In genomic region chr6:163602851-163603250, GRCh38 we compare ENCODE assay signal across 25 cellular contexts.
A peak's percentile ranks its signal among the peaks of the same experiment; 100 is the strongest.
DNase-seq lines count a peak whose midpoint lies in the region; ATAC-seq, FAIRE-seq and TF ChIP-seq lines count a peak whose summit lies in the region.
"Had no signal": no experiment of that assay in that cellular context is flagged by ENCODE, and none has a peak within 500 bp of the region (broad histone marks: within the 10 kb centered on the region; RNA-seq: fewer than 3 reads in every experiment).

No MANE protein-coding gene starts in this region.

- no peak for DNase-seq in K562 (ENCODE audit: extremely low read depth in 1 of 4, low spot score in 3 of 4)
- no peak for DNase-seq in nephron progenitor cell
- no peak for DNase-seq in vagina (ENCODE audit: extremely low spot score in 2 of 2)
- no peak for DNase-seq in DMS79 (lab: John Stamatoyannopoulos, UW)
- DNase-seq: 8988T; ACHN; BE2C; C1 segment of cervical spinal cord; CD4-positive, alpha-beta memory T cell; CD4-positive, CD25-positive, alpha-beta regulatory T cell; CD8-positive, alpha-beta memory T cell; COR-L47; DMS 273 treated with DMSO at 0.1 percent for 48 hours; DMS153; DMS53; DMS79 treated with DMSO at 0.1 percent for 48 hours; GF-D8 had no signal

- no peak for FAIRE-seq in K562 (lab: Jason Lieb, UNC)
- FAIRE-seq: A204.1, G401.6, GM12891, GM19239 had no signal

- H3K9me3 ChIP-seq in K562 (replicated peaks; ENCODE audit: control insufficient read depth, insufficient read depth, low read depth, low read length) (no peaks in the 10 kb centered on the region), vagina (no peaks in the 10 kb centered on the region)
- H3K9me3 ChIP-seq: BE2C, BLaER1 had no signal

- TF ChIP-seq POLR2A in K562 (conservative IDR thresholded peaks at IDR 0.05): no peak
- no peak for TF ChIP-seq POLR2A in vagina (IDR thresholded peaks at IDR 0.05)

- no peak overlapping the region for H3K4me2 ChIP-seq in K562 (ENCODE audit: insufficient read depth, low read length)
- H3K4me2 ChIP-seq: BLaER1 had no signal

- ATAC-seq in K562: no peak
- no peak for ATAC-seq in GM19324 (IDR thresholded peaks at IDR 0.05; ENCODE audit: low FRiP score, unreplicated experiment)

- H3K4me3 ChIP-seq in K562: no peak overlapping the region
- H3K4me3 ChIP-seq in vagina: no peak overlapping the region
- H3K4me3 ChIP-seq: BLaER1 had no signal

- no peak for TF ChIP-seq RAD21 in K562 (CRISPR knock-in tag; conservative IDR thresholded peaks at IDR 0.05 in 1 of 2, IDR thresholded peaks at IDR 0.05 in 1 of 2)

- H3K9me3 Mint-ChIP-seq in brain (peaks cover 0 to 13% (median 6%) of the 10 kb centered on the region in 5 experiments), nephron progenitor cell (no peaks in the 10 kb centered on the region)
- H3K9me3 Mint-ChIP-seq: CD4-positive, CD25-positive, alpha-beta regulatory T cell; CD8-positive, alpha-beta memory T cell had no signal

- no peak for TF ChIP-seq EP300 in K562 (IDR thresholded peaks at IDR 0.05; ENCODE audit: low read length)

- no peaks in the 10 kb centered on the region for H3K36me3 ChIP-seq in K562 (ENCODE audit: control insufficient read depth, insufficient read depth, low read length)
- no peaks in the 10 kb centered on the region for H3K36me3 ChIP-seq in vagina
- H3K36me3 ChIP-seq: BE2C, BLaER1 had no signal

- peaks cover 28% of the 10 kb centered on the region for H3K4me1 Mint-ChIP-seq in brain
- H3K4me1 Mint-ChIP-seq in nephron progenitor cell: peaks cover 4% of the 10 kb centered on the region
- H3K4me1 Mint-ChIP-seq: CD14-positive monocyte; CD4-positive, CD25-positive, alpha-beta regulatory T cell; CD8-positive, alpha-beta memory T cell had no signal

- no peaks in the 10 kb centered on the region for H3K79me2 ChIP-seq in K562 (ENCODE audit: control insufficient read depth, insufficient read depth, low read length)

- H3K27ac ChIP-seq in K562 (ENCODE audit: extremely low read depth, low read depth, low read length) (no peak overlapping the region), vagina (no peak overlapping the region)
- H3K27ac ChIP-seq: BLaER1 had no signal

- H3K36me3 Mint-ChIP-seq in brain: no peaks in the 10 kb centered on the region
- H3K36me3 Mint-ChIP-seq in nephron progenitor cell (ENCODE audit: low read depth): no peaks in the 10 kb centered on the region
- H3K36me3 Mint-ChIP-seq: CD14-positive monocyte; CD4-positive, alpha-beta memory T cell; CD4-positive, CD25-positive, alpha-beta regulatory T cell; CD8-positive, alpha-beta memory T cell had no signal

- intact Hi-C loops in K562 (cut with micrococcal nuclease): no loop called here
- intact Hi-C loops in vagina (cut with DNase I): no loop called here

- H3K27ac Mint-ChIP-seq in brain (peak overlapping the region in 4 of 5 experiments; percentile 24 to 92 (median 52)), nephron progenitor cell (peak overlapping the region; percentile 66)
- H3K27ac Mint-ChIP-seq: CD14-positive monocyte; CD4-positive, alpha-beta memory T cell; CD4-positive, CD25-positive, alpha-beta regulatory T cell had no signal

- H3K27me3 Mint-ChIP-seq in brain (no peaks in the 10 kb centered on the region), nephron progenitor cell (ENCODE audit: low read depth, poor library complexity) (no peaks in the 10 kb centered on the region)

- H3K27me3 ChIP-seq in K562 (ENCODE audit: control insufficient read depth in 2 of 2, insufficient read depth in 2 of 2, low read length in 2 of 2) (peaks cover 0 to 6% of the 10 kb centered on the region in 2 experiments; a peak in 1 of 5 replicates), vagina (no peaks in the 10 kb centered on the region)
- H3K27me3 ChIP-seq: BE2C, BLaER1 had no signal

- in situ Hi-C loops in K562 (cut with MboI): no loop called here

- CTCF ChIA-PET in K562 (lab: Yijun Ruan, JAX; ENCODE audit: low intra/inter-chr PET ratio): no interaction called here

- TF ChIP-seq CTCF in K562 (IDR thresholded peaks at IDR 0.05 in 2 of 3, conservative IDR thresholded peaks at IDR 0.05 in 1 of 3; ENCODE audit: insufficient read depth in 2 of 3, low read depth in 1 of 3, low read length in 3 of 3) (no peak), brain (conservative IDR thresholded peaks at IDR 0.05) (no peak), nephron progenitor cell (IDR thresholded peaks at IDR 0.05) (no peak), vagina (IDR thresholded peaks at IDR 0.05) (no peak)

- 0 out of 2 replicates have a peak overlapping the region, but pooled peaks have one; percentile 7 for H2AFZ ChIP-seq in K562 (ENCODE audit: low read depth, low read length)

- POLR2A ChIA-PET in K562 (lab: Yijun Ruan, JAX): interaction anchor here (0.7 kb wide), 1 partner anchor 43 kb away, joined by 3 read pairs; no protein-coding TSS in a partner anchor

- no peak overlapping the region for H3K9ac ChIP-seq in K562 (ENCODE audit: insufficient read depth in 1 of 2, low read depth in 2 of 2, low read length in 2 of 2)
- H3K9ac ChIP-seq: BLaER1 had no signal

- no peaks in the 10 kb centered on the region for H3K9me1 ChIP-seq in K562 (ENCODE audit: control insufficient read depth, insufficient read depth, low read length)

- no TSS peak for BruUV-seq in K562 (replicated peaks; lab: Mats Ljungman, UMichigan)

- no peaks in the 10 kb centered on the region for H4K20me1 ChIP-seq in K562 (replicated peaks; ENCODE audit: control insufficient read depth, insufficient read depth, low read length)
- H4K20me1 ChIP-seq: BLaER1 had no signal

- no peaks in the 10 kb centered on the region for H3K4me1 ChIP-seq in K562 (replicated peaks in 1 of 2; ENCODE audit: control insufficient read depth in 2 of 2, insufficient read depth in 2 of 2, low read length in 2 of 2)
- no peaks in the 10 kb centered on the region for H3K4me1 ChIP-seq in vagina
- H3K4me1 ChIP-seq: BE2C, BLaER1 had no signal

- WGBS in K562 (ENCODE audit: insufficient coverage, low coverage, missing lambda C conversion rate): 70% methylated on average over 14 of the region's 14 CpGs

- H3K4me3 Mint-ChIP-seq in brain (no peak overlapping the region), nephron progenitor cell (no peak overlapping the region)
- H3K4me3 Mint-ChIP-seq: CD4-positive, alpha-beta memory T cell; CD4-positive, CD25-positive, alpha-beta regulatory T cell; CD8-positive, alpha-beta memory T cell had no signal

TF ChIP-seq in K562, 482 proteins besides CTCF, POLR2A, EP300 and RAD21:
- TF ChIP-seq GABPB1 (CRISPR knock-in tag; IDR thresholded peaks at IDR 0.05) (no peak), ZBTB11 (CRISPR knock-in tag; IDR thresholded peaks at IDR 0.05) (no peak), PHF20 (IDR thresholded peaks at IDR 0.05; ENCODE audit: partially characterized antibody) (no peak), ZNF23 (CRISPR knock-in tag; IDR thresholded peaks at IDR 0.05) (no peak), SNRNP70 (optimal IDR thresholded peaks at IDR 0.05; ENCODE audit: low read depth, low read length) (no peak), SAFB2 (IDR thresholded peaks at IDR 0.05; ENCODE audit: borderline replicate concordance, low read depth, low read length, severe bottlenecking) (no peak), CREB3L1 (IDR thresholded peaks at IDR 0.05; ENCODE audit: borderline replicate concordance, low read depth) (no peak), RB1 (IDR thresholded peaks at IDR 0.05; ENCODE audit: low read depth) (no peak), FOXA1 (IDR thresholded peaks at IDR 0.05; ENCODE audit: borderline replicate concordance) (no peak), BRD4 (IDR thresholded peaks at IDR 0.05) (no peak), ZNF561 (CRISPR knock-in tag; conservative IDR thresholded peaks at IDR 0.05) (no peak), POLR2B (IDR thresholded peaks at IDR 0.05; ENCODE audit: low read depth, partially characterized antibody) (no peak), ZNF436 (CRISPR knock-in tag; IDR thresholded peaks at IDR 0.05) (no peak), RBM22 (IDR thresholded peaks at IDR 0.05; ENCODE audit: low read depth, low read length, poor library complexity, severe bottlenecking) (no peak)
